Comparison of ENCODE assay signal across 13 cellular contexts in genomic region chr10:98173258-98173657, GRCh38.
"Had no signal": no experiment of that assay in that cellular context is flagged by ENCODE, and none has a peak within 500 bp of the region (broad histone marks: within the 10 kb centered on the region; RNA-seq: fewer than 3 reads in every experiment).

No MANE protein-coding gene starts in this region.

- H3K27me3 ChIP-seq: body of pancreas, pancreas, thyroid gland, uterus had no signal

- H3K27ac ChIP-seq: body of pancreas, pancreas, thyroid gland, uterus had no signal

- H3K9me3 ChIP-seq: body of pancreas, pancreas, thyroid gland, uterus had no signal

- DNase-seq: activated CD4-positive, alpha-beta T cell treated with anti-CD3 and anti-CD28 coated beads for 48 hours; activated CD8-positive, alpha-beta memory T cell treated with anti-CD3 and anti-CD28 coated beads for 24 hours; activated naive CD4-positive, alpha-beta T cell treated with anti-CD3 and anti-CD28 coated beads, Interleukin-2, amount 10 ng/mL, durations not matched to agents 7 days and 5 days; body of pancreas; erythroblast; hypothalamus; left ventricle myocardium superior; pancreas; T-helper 1 cell; thyroid gland; uterus had no signal

- H3K27me3 Mint-ChIP-seq: activated naive CD4-positive, alpha-beta T cell treated with anti-CD3 and anti-CD28 coated beads, Interleukin-2, amount 10 ng/mL, durations not matched to agents 7 days and 5 days; activated T-helper 17 cell treated with anti-CD3 and anti-CD28 coated beads, Interleukin-2, amount 50 U/mL, for 72 hours; central memory CD8-positive, alpha-beta T cell had no signal

- H3K4me1 ChIP-seq: body of pancreas, pancreas, uterus had no signal

- H3K36me3 ChIP-seq: pancreas, thyroid gland, uterus had no signal

- H3K4me3 Mint-ChIP-seq: activated naive CD4-positive, alpha-beta T cell treated with anti-CD3 and anti-CD28 coated beads, Interleukin-2, amount 10 ng/mL, durations not matched to agents 7 days and 5 days; activated T-helper 17 cell treated with anti-CD3 and anti-CD28 coated beads, Interleukin-2, amount 50 U/mL, for 72 hours; central memory CD8-positive, alpha-beta T cell had no signal

- ATAC-seq: activated T-helper 17 cell treated with anti-CD3 and anti-CD28 coated beads, Interleukin-2, amount 50 U/mL, for 72 hours; body of pancreas; pancreas had no signal

- H3K4me3 ChIP-seq: body of pancreas, pancreas, thyroid gland, uterus had no signal

- H3K27ac Mint-ChIP-seq: activated naive CD4-positive, alpha-beta T cell treated with anti-CD3 and anti-CD28 coated beads, Interleukin-2, amount 10 ng/mL, durations not matched to agents 7 days and 5 days; activated T-helper 17 cell treated with anti-CD3 and anti-CD28 coated beads, Interleukin-2, amount 50 U/mL, for 72 hours had no signal

- H3K9me3 Mint-ChIP-seq: activated T-helper 17 cell treated with anti-CD3 and anti-CD28 coated beads, Interleukin-2, amount 50 U/mL, for 72 hours; central memory CD8-positive, alpha-beta T cell had no signal
